13 cellular contexts compared by ENCODE assay signal in genomic region chr13:114319441-114319871, GRCh38. TPM values are rescaled to one million over a fixed set of nuclear protein-coding genes. Genes with fewer than 3 reads are reported as not detected.
DNase-seq lines count a peak whose midpoint lies in the region; ATAC-seq and TF ChIP-seq lines count a peak whose summit lies in the region.
"Had no signal": no experiment of that assay in that cellular context is flagged by ENCODE, and none has a peak within 500 bp of the region (broad histone marks: within the 10 kb centered on the region; RNA-seq: fewer than 3 reads in every experiment).

No MANE protein-coding gene starts in this region.

- ATAC-seq in right cardiac atrium: no peak
- ATAC-seq in Right ventricle myocardium inferior: no peak
- no peak for ATAC-seq in GM23338
- ATAC-seq: body of pancreas had no signal

- TF ChIP-seq CTCF in fibroblast of pulmonary artery (IDR thresholded peaks at IDR 0.05; ENCODE audit: low read length, missing control alignments): no peak
- no peak for TF ChIP-seq CTCF in GM23338 (conservative IDR thresholded peaks at IDR 0.05; ENCODE audit: low read depth in 2 of 2)

- H3K9me3 ChIP-seq in right cardiac atrium (ENCODE audit: control insufficient read depth, low read length) (no peaks in the 10 kb centered on the region), HAP-1 (no peaks in the 10 kb centered on the region)
- H3K9me3 ChIP-seq: body of pancreas had no signal

- no peaks in the 10 kb centered on the region for H3K9me3 Mint-ChIP-seq in GM23338

- peaks cover 70% of the 10 kb centered on the region for H3K79me2 ChIP-seq in GM23338 (replicated peaks; ENCODE audit: insufficient read depth)

- no peaks in the 10 kb centered on the region; the same call in 1 of the 2 replicates for H4K20me1 ChIP-seq in GM23338 (replicated peaks; ENCODE audit: insufficient read depth)

- no peak for DNase-seq in right cardiac atrium
- DNase-seq in Right ventricle myocardium inferior (ENCODE audit: missing footprints): no peak
- DNase-seq in T1000 (lab: John Stamatoyannopoulos, UW): peak; percentile 28
- DNase-seq in fibroblast of pulmonary artery (ENCODE audit: low read depth): peak; percentile 58
- DNase-seq in 8988T: no peak
- DNase-seq in GM23338 (ENCODE audit: low spot score): no peak
- no peak for DNase-seq in NCI-H2171 (lab: John Stamatoyannopoulos, UW)
- DNase-seq in HAP-1 (ENCODE audit: low spot score in 2 of 2): no peak
- DNase-seq: activated CD4-positive, CD25-positive, alpha-beta regulatory T cell; body of pancreas; COR-L47; midbrain; NCI-H1092 had no signal

- H3K27me3 Mint-ChIP-seq in GM23338 (ENCODE audit: insufficient read depth, low read depth, poor library complexity): no peaks in the 10 kb centered on the region

- H3K27me3 ChIP-seq in right cardiac atrium (ENCODE audit: control insufficient read depth, insufficient read depth) (no peaks in the 10 kb centered on the region), GM23338 (ENCODE audit: insufficient read depth) (no peaks in the 10 kb centered on the region), HAP-1 (ENCODE audit: low read depth) (no peaks in the 10 kb centered on the region)
- H3K27me3 ChIP-seq: body of pancreas had no signal

- peaks cover 2% of the 10 kb centered on the region for H3K4me1 ChIP-seq in right cardiac atrium (ENCODE audit: control insufficient read depth, insufficient read depth, low read length)
- H3K4me1 ChIP-seq in GM23338 (ENCODE audit: insufficient read depth): 0 out of 2 replicates have a peak, but pooled peaks cover 5% of the 10 kb centered on the region
- H3K4me1 ChIP-seq in HAP-1: peaks cover 3% of the 10 kb centered on the region

- H3K4me2 ChIP-seq in GM23338: no peak overlapping the region

- H3K27ac ChIP-seq in right cardiac atrium (ENCODE audit: low read length) (peak overlapping the region; percentile 76), GM23338 (ENCODE audit: low read depth) (no peak overlapping the region)
- H3K27ac ChIP-seq: body of pancreas had no signal

- peaks cover 53% of the 10 kb centered on the region for H3K36me3 Mint-ChIP-seq in GM23338 (ENCODE audit: low read depth)

- H2AFZ ChIP-seq in GM23338: no peak overlapping the region

- H3K4me1 Mint-ChIP-seq in GM23338: peaks cover 9% of the 10 kb centered on the region

- H3K4me3 Mint-ChIP-seq in GM23338: no peak overlapping the region

- intact Hi-C loops in right cardiac atrium (cut with DNase I) (no loop called here), Right ventricle myocardium inferior (cut with DNase I) (no loop called here)

- H3K4me3 ChIP-seq in right cardiac atrium (ENCODE audit: low read length) (no peak overlapping the region), fibroblast of pulmonary artery (replicated peaks; ENCODE audit: low read depth, low read length) (no peak overlapping the region), GM23338 (no peak overlapping the region), HAP-1 (no peak overlapping the region)
- H3K4me3 ChIP-seq: body of pancreas had no signal

- H3K27ac Mint-ChIP-seq in GM23338: no peak overlapping the region

- H3K9me2 ChIP-seq in GM23338 (ENCODE audit: insufficient read depth): no peaks in the 10 kb centered on the region

- WGBS in right cardiac atrium: 52% methylated on average over 3 of the region's 3 CpGs

- H3F3A ChIP-seq in GM23338 (replicated peaks; ENCODE audit: low read depth): no peaks in the 10 kb centered on the region; the same call in 1 of the 2 replicates

- in situ Hi-C loops in HAP-1 (cut with MboI; ENCODE audit: low sequenced_read_pairs): no loop called here

- H3K36me3 ChIP-seq in GM23338 (ENCODE audit: insufficient read depth): peaks cover 29% of the 10 kb centered on the region
- H3K36me3 ChIP-seq in HAP-1 (replicated peaks): peaks cover 45% of the 10 kb centered on the region

TF ChIP-seq in GM23338, 12 proteins besides CTCF, POLR2A, EP300 and RAD21:
- TF ChIP-seq ZNF331 (CRISPR knock-in tag; IDR thresholded peaks at IDR 0.05; ENCODE audit: low read depth): no peak

RNA-seq across cellular contexts. Expression of gene CHAMP1, which starts 5.2 kb away (rescaled TPM):
- total RNA-seq in right cardiac atrium (10 to 100 TPM; 10.7 to 12.8 (median 12.6) TPM), Right ventricle myocardium inferior (7.7 TPM)
- polyA plus RNA-seq in right cardiac atrium (5.2 TPM), GM23338 (2016; fragmentation: Nextera tagmentation; extraction: Ambion mirVana) (32.8 and 35.1 TPM in 2 replicates)
- 39.1 and 54.8 TPM in 2 replicates for total RNA-seq in GM23338 (2014; rRNA removed; shearing (Covaris generic))

RNA-seq across cellular contexts. Expression of gene UPF3A, which starts 38.1 kb away (rescaled TPM):
- total RNA-seq in right cardiac atrium (10 to 100 TPM; 25.3 to 28.2 (median 26.5) TPM), Right ventricle myocardium inferior (19.3 TPM)
- polyA plus RNA-seq in right cardiac atrium (36.3 TPM), GM23338 (2016; fragmentation: Nextera tagmentation; extraction: Ambion mirVana) (174 and 177 TPM in 2 replicates)
- total RNA-seq in GM23338 (2014; rRNA removed; shearing (Covaris generic)): 45.0 and 57.2 TPM in 2 replicates

Comparison
In these comparisons a context has a peak if more than half of its experiments do, and no peak if none do; other contexts are left out.
1. DNase-seq: peak in T1000 (single experiment) and fibroblast of pulmonary artery (single experiment); none in right cardiac atrium (0 of 3), Right ventricle myocardium inferior (single experiment), 8988T (single experiment), GM23338 (single experiment), NCI-H2171 (single experiment) and HAP-1 (0 of 2).